10 cellular contexts compared by ENCODE assay signal in the genomic region with DNA sequence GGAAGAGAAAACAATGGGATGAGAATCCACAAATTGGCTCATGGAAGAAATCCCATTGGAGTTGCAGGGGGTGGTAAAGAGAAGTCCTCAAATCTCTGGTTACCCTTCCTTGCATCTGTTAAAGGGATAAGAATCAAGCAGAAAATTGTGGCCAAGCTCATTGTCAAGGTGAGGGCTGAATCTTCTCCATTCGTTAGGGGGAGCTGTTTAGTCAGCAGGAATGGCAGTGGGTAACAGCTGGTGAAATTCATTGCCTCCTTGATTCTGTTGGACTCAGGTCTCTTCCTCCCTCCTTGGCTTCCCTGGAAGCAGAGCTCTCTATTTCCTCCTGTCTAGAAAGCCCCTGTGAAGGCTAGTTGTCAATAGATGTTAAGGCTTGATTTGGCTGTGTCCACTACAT.
DNase-seq lines count a peak whose midpoint lies in the region; ATAC-seq and TF ChIP-seq lines count a peak whose summit lies in the region.
"Had no signal": no experiment of that assay in that cellular context is flagged by ENCODE, and none has a peak within 500 bp of the region (broad histone marks: within the 10 kb centered on the region; RNA-seq: fewer than 3 reads in every experiment).

No MANE protein-coding gene starts in this region.

- H3K27me3 ChIP-seq in SK-N-SH (ENCODE audit: insufficient read depth), result no peaks in the 10 kb centered on the region
- H3K27me3 ChIP-seq: right atrium auricular region had no signal

- POLR2A ChIA-PET in SK-N-SH (lab: Yijun Ruan, JAX), result no interaction called here

- ATAC-seq in HG03565 (IDR thresholded peaks at IDR 0.05; ENCODE audit: unreplicated experiment) (no peak), GM18502 (IDR thresholded peaks at IDR 0.05; ENCODE audit: poor library complexity, unreplicated experiment) (no peak)

- peak; percentile 45 for TF ChIP-seq RAD21 in SK-N-SH (IDR thresholded peaks at IDR 0.05; ENCODE audit: low read length)

- DNase-seq in AG20443 (ENCODE audit: low spot score) (peak; percentile 17), HFF-Myc (ENCODE audit: extremely low read depth, low read depth) (no peak), SK-N-SH (no peak), glutamatergic neuron (no peak), Ammon's horn (ENCODE audit: low spot score) (no peak), NK-92 (lab: John Stamatoyannopoulos, UW; ENCODE audit: unreplicated experiment) (no peak)

- no peak overlapping the region for H2AFZ ChIP-seq in SK-N-SH (ENCODE audit: low read depth)

- no peaks in the 10 kb centered on the region for H3K9me2 ChIP-seq in SK-N-SH

- TF ChIP-seq CTCF in HFF-Myc (IDR thresholded peaks at IDR 0.05; ENCODE audit: low read depth, low read length, missing control alignments) (peak; percentile 44), SK-N-SH (IDR thresholded peaks at IDR 0.05) (peak; percentile 38), glutamatergic neuron (IDR thresholded peaks at IDR 0.05; ENCODE audit: partially characterized antibody, unreplicated experiment) (peak; percentile 40)

- peaks cover 1% of the 10 kb centered on the region for H3K36me3 Mint-ChIP-seq in glutamatergic neuron (ENCODE audit: unreplicated experiment)

- H3K4me3 Mint-ChIP-seq in glutamatergic neuron (ENCODE audit: unreplicated experiment), result no peak overlapping the region

- H3K4me3 ChIP-seq in HFF-Myc (replicated peaks; ENCODE audit: low read depth, low read length) (no peak overlapping the region), SK-N-SH (ENCODE audit: low read depth in 2 of 2, low read length in 1 of 2) (no peak overlapping the region)
- H3K4me3 ChIP-seq: right atrium auricular region had no signal

- H3K27ac ChIP-seq in SK-N-SH (ENCODE audit: low read depth in 2 of 2, low read length in 1 of 2), result no peak overlapping the region
- H3K27ac ChIP-seq: right atrium auricular region, VCaP had no signal

- H3K27ac Mint-ChIP-seq in glutamatergic neuron (ENCODE audit: unreplicated experiment), result peak overlapping the region; percentile 48

- H3K9me3 Mint-ChIP-seq in glutamatergic neuron (ENCODE audit: unreplicated experiment), result peaks cover 6% of the 10 kb centered on the region

- no peaks in the 10 kb centered on the region for H3K79me2 ChIP-seq in SK-N-SH (ENCODE audit: insufficient read depth)

- TF ChIP-seq EP300 in SK-N-SH (IDR thresholded peaks at IDR 0.05; ENCODE audit: borderline replicate concordance in 1 of 2, low read depth in 1 of 2, low read length in 1 of 2), result no peak

- CTCF ChIA-PET in SK-N-SH (lab: Yijun Ruan, JAX), result interaction anchor here (0.5 to 1.9 kb wide), 6 partner anchors 9 to 1004 kb away, joined by 3 to 7 read pairs (median 4); no protein-coding TSS in a partner anchor

- no peak overlapping the region for H3K9ac ChIP-seq in SK-N-SH

- H3K9me3 ChIP-seq in SK-N-SH, result no peaks in the 10 kb centered on the region
- H3K9me3 ChIP-seq: right atrium auricular region had no signal

- no peaks in the 10 kb centered on the region for H3F3A ChIP-seq in SK-N-SH (replicated peaks; ENCODE audit: insufficient read depth)

- no peak overlapping the region for H3K4me2 ChIP-seq in SK-N-SH

- peaks cover 30% of the 10 kb centered on the region for H3K4me1 Mint-ChIP-seq in glutamatergic neuron (ENCODE audit: low read depth, unreplicated experiment)

- H3K36me3 ChIP-seq in SK-N-SH (replicated peaks in 1 of 2; ENCODE audit: control insufficient read depth in 1 of 2, insufficient read depth in 2 of 2, low read length in 1 of 2), result no peaks in the 10 kb centered on the region
- H3K36me3 ChIP-seq: right atrium auricular region had no signal

- WGBS in SK-N-SH (ENCODE audit: low lambda C conversion rate), result 0% methylated on average over 1 of the region's 1 CpG

- H4K20me1 ChIP-seq in SK-N-SH (ENCODE audit: insufficient read depth), result no peaks in the 10 kb centered on the region

- peaks cover 0 to 2% of the 10 kb centered on the region in 2 experiments; a peak in 1 of 4 replicates for H3K4me1 ChIP-seq in SK-N-SH (ENCODE audit: control insufficient read depth in 1 of 2, insufficient read depth in 2 of 2, low read depth in 1 of 2, low read length in 1 of 2)
- H3K4me1 ChIP-seq: right atrium auricular region had no signal

- H3K27me3 Mint-ChIP-seq in glutamatergic neuron (ENCODE audit: unreplicated experiment), result peaks cover 7% of the 10 kb centered on the region

TF ChIP-seq in SK-N-SH, 30 proteins besides CTCF, POLR2A, EP300 and RAD21:
- TF ChIP-seq RCOR1 (IDR thresholded peaks at IDR 0.05; ENCODE audit: low read length), result no peak
- TF ChIP-seq CHD2 (IDR thresholded peaks at IDR 0.05; ENCODE audit: low read length, partially characterized antibody), result no peak
- no peak for TF ChIP-seq RXRA (IDR thresholded peaks at IDR 0.05; ENCODE audit: borderline replicate concordance, low read depth)
- peak; percentile 24 for TF ChIP-seq SMC3 (IDR thresholded peaks at IDR 0.05; ENCODE audit: low read depth, low read length)
- TF ChIP-seq MXI1 (IDR thresholded peaks at IDR 0.05; ENCODE audit: low read depth, low read length), result no peak
- TF ChIP-seq, protein P1, sequence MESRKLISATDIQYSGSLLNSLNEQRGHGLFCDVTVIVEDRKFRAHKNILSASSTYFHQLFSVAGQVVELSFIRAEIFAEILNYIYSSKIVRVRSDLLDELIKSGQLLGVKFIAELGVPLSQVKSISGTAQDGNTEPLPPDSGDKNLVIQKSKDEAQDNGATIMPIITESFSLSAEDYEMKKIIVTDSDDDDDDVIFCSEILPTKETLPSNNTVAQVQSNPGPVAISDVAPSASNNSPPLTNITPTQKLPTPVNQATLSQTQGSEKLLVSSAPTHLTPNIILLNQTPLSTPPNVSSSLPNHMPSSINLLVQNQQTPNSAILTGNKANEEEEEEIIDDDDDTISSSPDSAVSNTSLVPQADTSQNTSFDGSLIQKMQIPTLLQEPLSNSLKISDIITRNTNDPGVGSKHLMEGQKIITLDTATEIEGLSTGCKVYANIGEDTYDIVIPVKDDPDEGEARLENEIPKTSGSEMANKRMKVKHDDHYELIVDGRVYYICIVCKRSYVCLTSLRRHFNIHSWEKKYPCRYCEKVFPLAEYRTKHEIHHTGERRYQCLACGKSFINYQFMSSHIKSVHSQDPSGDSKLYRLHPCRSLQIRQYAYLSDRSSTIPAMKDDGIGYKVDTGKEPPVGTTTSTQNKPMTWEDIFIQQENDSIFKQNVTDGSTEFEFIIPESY (IDR thresholded peaks at IDR 0.05; ENCODE audit: borderline replicate concordance, low read depth), result no peak
- no peak for TF ChIP-seq SIN3A (IDR thresholded peaks at IDR 0.05; ENCODE audit: borderline replicate concordance, low read depth, low read length)
- TF ChIP-seq NFIC (IDR thresholded peaks at IDR 0.05; ENCODE audit: borderline replicate concordance), result no peak
- TF ChIP-seq, protein P2, sequence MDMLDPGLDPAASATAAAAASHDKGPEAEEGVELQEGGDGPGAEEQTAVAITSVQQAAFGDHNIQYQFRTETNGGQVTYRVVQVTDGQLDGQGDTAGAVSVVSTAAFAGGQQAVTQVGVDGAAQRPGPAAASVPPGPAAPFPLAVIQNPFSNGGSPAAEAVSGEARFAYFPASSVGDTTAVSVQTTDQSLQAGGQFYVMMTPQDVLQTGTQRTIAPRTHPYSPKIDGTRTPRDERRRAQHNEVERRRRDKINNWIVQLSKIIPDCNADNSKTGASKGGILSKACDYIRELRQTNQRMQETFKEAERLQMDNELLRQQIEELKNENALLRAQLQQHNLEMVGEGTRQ (IDR thresholded peaks at IDR 0.05; ENCODE audit: borderline replicate concordance, low read depth, low read length), result no peak
